ENCODE assay signal across 9 cellular contexts in the genomic region with DNA sequence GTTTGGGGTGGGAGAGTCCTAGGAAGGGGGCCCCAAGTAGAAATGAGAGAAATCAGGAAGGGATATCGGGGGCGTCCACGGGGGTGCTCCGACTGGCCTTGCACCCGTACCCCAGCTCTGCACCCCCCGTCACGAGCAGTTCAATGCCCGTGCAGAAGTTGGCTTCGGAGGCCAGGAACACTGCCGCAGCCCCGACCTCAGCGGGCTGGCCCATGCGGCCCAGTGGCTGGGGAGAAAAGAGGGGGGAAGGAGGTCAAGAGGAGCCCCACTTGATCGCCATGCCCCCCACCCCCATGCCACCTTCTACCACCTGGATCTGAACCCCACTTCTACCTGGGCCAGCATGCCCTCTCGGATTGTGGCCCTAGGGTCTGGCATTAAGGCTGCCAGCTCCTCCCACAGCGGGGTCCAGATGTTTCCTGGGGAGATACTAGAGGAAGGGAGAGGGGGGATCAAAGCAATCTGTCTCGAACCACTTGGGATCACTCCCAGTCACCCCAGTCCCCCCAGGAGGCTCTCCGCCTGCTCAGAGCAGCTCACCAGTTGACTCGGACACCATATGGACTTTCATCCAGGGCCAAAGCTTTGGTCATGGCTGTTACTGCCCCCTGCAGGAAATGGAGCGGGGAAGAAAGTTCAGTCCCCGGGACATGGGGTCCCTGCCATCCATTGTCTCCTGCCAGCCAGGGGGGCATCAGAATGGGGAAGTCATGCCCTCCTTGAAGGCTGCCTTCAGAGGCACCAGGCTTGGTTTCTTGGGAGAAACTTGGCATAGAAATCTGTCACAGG. TPM values are rescaled to one million over a fixed set of nuclear protein-coding genes. Genes with fewer than 3 reads are reported as not detected.
DNase-seq lines count a peak whose midpoint lies in the region; ATAC-seq and TF ChIP-seq lines count a peak whose summit lies in the region.
"Had no signal": no experiment of that assay in that cellular context is flagged by ENCODE, and none has a peak within 500 bp of the region (broad histone marks: within the 10 kb centered on the region; RNA-seq: fewer than 3 reads in every experiment).

No MANE protein-coding gene starts in this region.

- H3K27me3 ChIP-seq in WERI-Rb-1 (ENCODE audit: insufficient read depth, low read depth, severe bottlenecking), result no peaks in the 10 kb centered on the region
- H3K27me3 ChIP-seq in tibial artery, result no peaks in the 10 kb centered on the region
- no peaks in the 10 kb centered on the region for H3K27me3 ChIP-seq in SJCRH30

- H3K36me3 ChIP-seq in WERI-Rb-1 (no peaks in the 10 kb centered on the region), tibial artery (no peaks in the 10 kb centered on the region), SJCRH30 (no peaks in the 10 kb centered on the region)

- peak; percentile 51 for TF ChIP-seq CTCF in WERI-Rb-1 (IDR thresholded peaks at IDR 0.05; ENCODE audit: low read depth, low read length)
- no peak for TF ChIP-seq CTCF in tibial artery (IDR thresholded peaks at IDR 0.05)

- no peaks in the 10 kb centered on the region for H3K9me3 ChIP-seq in WERI-Rb-1 (ENCODE audit: severe bottlenecking)
- H3K9me3 ChIP-seq in tibial artery, result no peaks in the 10 kb centered on the region
- no peaks in the 10 kb centered on the region for H3K9me3 ChIP-seq in SJCRH30 (replicated peaks)

- peak; percentile 28 for DNase-seq in NCI-H748 (lab: John Stamatoyannopoulos, UW; ENCODE audit: unreplicated experiment)
- DNase-seq in NCI-H748 treated with DMSO at 0.1 percent for 48 hours (lab: John Stamatoyannopoulos, UW), result no peak
- peak; percentile 31 for DNase-seq in WERI-Rb-1
- peak; percentile 65 for DNase-seq in iPS-NIHi11 (ENCODE audit: low spot score)
- DNase-seq in tibial artery, result no peak
- no peak for DNase-seq in SJCRH30
- DNase-seq: activated naive CD8-positive, alpha-beta T cell treated with anti-CD3 and anti-CD28 coated beads, Interleukin-2, amount 50 U/mL, for 24 hours had no signal

- ATAC-seq in GM18858 (IDR thresholded peaks at IDR 0.05; ENCODE audit: unreplicated experiment), result no peak
- ATAC-seq in GM21717 (IDR thresholded peaks at IDR 0.05; ENCODE audit: unreplicated experiment), result no peak
- ATAC-seq: activated naive CD8-positive, alpha-beta T cell treated with anti-CD3 and anti-CD28 coated beads, Interleukin-2, amount 50 U/mL, for 24 hours had no signal

- H3K4me1 ChIP-seq in tibial artery (peaks cover 0 to 33% (median 11%) of the 10 kb centered on the region in 4 donors), SJCRH30 (peaks cover 11% of the 10 kb centered on the region; the same call in 1 of the 2 replicates)

- intact Hi-C loops in tibial artery (cut with DNase I; ENCODE audit: low total_unique reads), result no loop called here

- no peak overlapping the region for H3K4me3 ChIP-seq in WERI-Rb-1 (ENCODE audit: low read depth, low read length)
- no peak overlapping the region for H3K4me3 ChIP-seq in tibial artery
- H3K4me3 ChIP-seq in SJCRH30, result no peak overlapping the region

- H3K27ac ChIP-seq in WERI-Rb-1, result no peak overlapping the region
- peak overlapping the region; percentile 89 to 92 for H3K27ac ChIP-seq in tibial artery
- H3K27ac ChIP-seq in SJCRH30, result no peak overlapping the region

RNA-seq across cellular contexts. Expression of a gene that starts 2.5 kb away (rescaled TPM):
- total RNA-seq in SJCRH30 (2014; rRNA removed; shearing (Covaris generic)), result 31.7 and 36.0 TPM in 2 replicates

RNA-seq across cellular contexts. Expression of a gene that starts 23.0 kb away (rescaled TPM):
- not detected in 2 replicates for total RNA-seq in SJCRH30 (2014; rRNA removed; shearing (Covaris generic))

RNA-seq across cellular contexts. Expression of a gene that starts 55.1 kb away (rescaled TPM):
- 19.3 and 26.6 TPM in 2 replicates for total RNA-seq in SJCRH30 (2014; rRNA removed; shearing (Covaris generic))

RNA-seq across cellular contexts. Expression of a gene that starts 58.0 kb away (rescaled TPM):
- not detected in 2 replicates for total RNA-seq in SJCRH30 (2014; rRNA removed; shearing (Covaris generic))

RNA-seq across cellular contexts. Expression of a gene that starts 58.9 kb away (rescaled TPM):
- 11.1 and 12.5 TPM in 2 replicates for total RNA-seq in SJCRH30 (2014; rRNA removed; shearing (Covaris generic))

Comparison
In these comparisons a context has a peak if more than half of its experiments do, and no peak if none do; other contexts are left out.
1. DNase-seq: peak in NCI-H748 (single experiment), WERI-Rb-1 (single experiment) and iPS-NIHi11 (single experiment); none in NCI-H748 treated with DMSO at 0.1 percent for 48 hours (single experiment), tibial artery (0 of 2) and SJCRH30 (0 of 2).
2. H3K27ac ChIP-seq: peak in tibial artery (2 of 2); none in WERI-Rb-1 (single experiment) and SJCRH30 (single experiment).